19 cellular contexts compared by ENCODE assay signal in the genomic region with DNA sequence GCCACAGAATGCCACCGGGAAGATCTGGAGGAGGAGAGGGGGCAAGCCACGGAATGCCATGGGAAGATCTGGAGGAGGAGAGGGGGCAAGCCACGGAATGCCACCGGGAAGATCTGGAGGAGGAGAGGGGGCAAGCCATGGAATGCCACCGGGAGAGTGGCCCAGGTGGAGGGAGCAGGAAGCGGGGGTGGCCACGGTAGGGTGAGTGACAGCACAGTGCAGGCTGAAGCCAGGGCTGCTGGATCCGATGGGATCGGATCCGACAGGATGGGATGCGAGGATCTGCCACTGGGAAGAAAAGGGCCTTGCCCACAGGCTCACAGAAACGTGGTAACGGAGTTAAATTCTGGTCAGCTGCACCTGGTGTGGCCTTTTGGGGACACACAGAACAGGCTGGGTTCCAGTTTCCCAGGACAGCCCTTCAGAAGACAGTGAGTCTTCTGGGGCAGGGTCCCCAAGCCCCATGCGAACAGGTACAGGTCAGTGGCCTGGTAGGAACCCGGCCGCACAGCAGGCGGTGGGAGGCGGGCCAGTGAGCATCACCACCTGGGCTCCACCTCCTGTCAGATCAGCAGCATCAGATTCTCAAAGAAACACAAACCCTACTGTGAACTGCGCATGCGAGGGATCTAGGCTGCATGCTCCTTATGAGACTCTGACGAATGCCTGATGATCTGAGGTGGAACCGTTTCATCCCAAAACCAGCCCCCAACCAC.
"Had no signal": no experiment of that assay in that cellular context is flagged by ENCODE, and none has a peak within 500 bp of the region (broad histone marks: within the 10 kb centered on the region; RNA-seq: fewer than 3 reads in every experiment).

No MANE protein-coding gene starts in this region.

- ATAC-seq: activated CD4-positive, alpha-beta T cell treated with anti-CD3 and anti-CD28 coated beads for 36 hours; gastrocnemius medialis; heart right ventricle; left ventricle myocardium superior had no signal

- H3K27ac Mint-ChIP-seq: activated CD4-positive, alpha-beta T cell treated with anti-CD3 and anti-CD28 coated beads for 36 hours; stimulated activated naive CD8-positive, alpha-beta T cell treated with anti-CD3 and anti-CD28 coated beads, Interleukin-15, Interleukin-2, amounts not matched to agents 100 ng/mL and 50 ng/mL, for 24 hours; T-helper 2 cell treated with Interferon-gamma antibody and Interleukin-4, amounts not matched to agents 5 μg/mL and 100 μg/mL, for 36 hours had no signal

- H3K36me3 ChIP-seq: gastrocnemius medialis, heart right ventricle, suprapubic skin, transverse colon had no signal

- H3K4me3 ChIP-seq: coronary artery, gastrocnemius medialis, heart right ventricle, SK-N-MC, suprapubic skin, transverse colon had no signal

- H3K9me3 Mint-ChIP-seq: natural killer cell; stimulated activated naive CD8-positive, alpha-beta T cell treated with anti-CD3 and anti-CD28 coated beads, Interleukin-15, Interleukin-2, amounts not matched to agents 100 ng/mL and 50 ng/mL, for 24 hours; T-helper 2 cell treated with Interferon-gamma antibody and Interleukin-4, amounts not matched to agents 5 μg/mL and 100 μg/mL, for 36 hours had no signal

- H3K4me3 Mint-ChIP-seq: activated CD4-positive, alpha-beta T cell treated with anti-CD3 and anti-CD28 coated beads for 36 hours; brain; natural killer cell; stimulated activated naive CD8-positive, alpha-beta T cell treated with anti-CD3 and anti-CD28 coated beads, Interleukin-15, Interleukin-2, amounts not matched to agents 100 ng/mL and 50 ng/mL, for 24 hours; T-helper 2 cell treated with Interferon-gamma antibody and Interleukin-4, amounts not matched to agents 5 μg/mL and 100 μg/mL, for 36 hours had no signal

- H3K9me3 ChIP-seq: gastrocnemius medialis, suprapubic skin, transverse colon had no signal

- H3K27ac ChIP-seq: SK-N-MC had no signal

- H3K36me3 Mint-ChIP-seq: natural killer cell had no signal

- H3K27me3 Mint-ChIP-seq: activated CD4-positive, alpha-beta T cell treated with anti-CD3 and anti-CD28 coated beads for 36 hours; brain; stimulated activated naive CD8-positive, alpha-beta T cell treated with anti-CD3 and anti-CD28 coated beads, Interleukin-15, Interleukin-2, amounts not matched to agents 100 ng/mL and 50 ng/mL, for 24 hours had no signal

- DNase-seq: activated CD4-positive, alpha-beta T cell treated with anti-CD3 and anti-CD28 coated beads for 36 hours; activated CD4-positive, alpha-beta T cell treated with anti-CD3 and anti-CD28 coated beads, Interleukin-2, amount 50 U/mL, for 48 hours; activated naive CD4-positive, alpha-beta T cell; central memory CD4-positive, alpha-beta T cell; erythroblast; gastrocnemius medialis; heart right ventricle; left ventricle myocardium superior; mesendoderm; natural killer cell; stimulated activated CD4-positive, alpha-beta T cell treated with anti-CD3 and anti-CD28 coated beads, Interleukin-12 subunit alpha, Interleukin-12 subunit beta, amount 100 ng/mL, for 4 hours; stimulated activated CD4-positive, alpha-beta T cell treated with anti-CD3 and anti-CD28 coated beads, Interleukin-1b, Interleukin-23, amount 100 ng/mL, for 48 hours; transverse colon had no signal

- H3K27me3 ChIP-seq: gastrocnemius medialis, heart right ventricle, suprapubic skin, transverse colon had no signal
